ENCODE assay signal across 20 cellular contexts in the genomic region with DNA sequence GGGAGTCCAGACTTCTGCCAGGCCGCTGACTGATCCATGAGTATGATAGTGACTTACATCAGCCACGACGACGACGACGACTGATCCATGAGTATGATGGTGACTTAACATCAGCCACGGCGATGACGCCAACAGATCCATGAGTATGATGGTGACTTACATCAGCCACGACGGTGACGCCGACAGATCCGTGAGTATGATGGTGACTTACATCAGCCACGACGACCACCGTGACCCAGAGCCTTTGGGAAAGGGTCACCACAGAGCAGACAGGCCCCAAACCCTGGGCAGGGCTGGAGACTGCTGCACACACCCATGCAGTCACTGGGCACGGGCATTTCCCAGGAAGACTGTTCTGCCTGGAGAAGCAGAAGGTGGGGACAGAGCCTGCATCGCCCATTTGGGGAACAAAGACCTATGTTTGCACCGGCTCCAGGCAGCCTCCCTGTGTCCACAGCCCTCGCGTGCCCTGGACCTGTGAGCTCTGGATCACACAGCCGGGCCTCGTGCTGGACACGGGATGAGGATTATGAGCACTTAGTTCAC.
"Had no signal": no experiment of that assay in that cellular context is flagged by ENCODE, and none has a peak within 500 bp of the region (broad histone marks: within the 10 kb centered on the region; RNA-seq: fewer than 3 reads in every experiment).

No MANE protein-coding gene starts in this region.

- H3K36me3 Mint-ChIP-seq: activated naive CD8-positive, alpha-beta T cell; brain; immature natural killer cell; naive thymus-derived CD4-positive, alpha-beta T cell had no signal

- H3K9me3 Mint-ChIP-seq: activated CD8-positive, alpha-beta T cell treated with anti-CD3 and anti-CD28 coated beads for 36 hours; dendritic cell treated with granulocyte-macrophage colony-stimulating factor and Interleukin-4, amounts not matched to agents 40 ng/mL and 50 ng/mL, for 4 days; effector memory CD8-positive, alpha-beta T cell; immature natural killer cell had no signal

- H3K4me1 Mint-ChIP-seq: immature natural killer cell; naive thymus-derived CD4-positive, alpha-beta T cell had no signal

- H3K27me3 ChIP-seq: tibial nerve had no signal

- DNase-seq: activated CD4-positive, alpha-beta T cell treated with anti-CD3 and anti-CD28 coated beads for 4 hours; activated CD8-positive, alpha-beta memory T cell treated with anti-CD3 and anti-CD28 coated beads, Interleukin-2, amount 50 U/mL, for 48 hours; activated CD8-positive, alpha-beta T cell treated with anti-CD3 and anti-CD28 coated beads for 36 hours; activated gamma-delta T cell treated with Interleukin-2 at 50 U/mL for 16 hours; effector memory CD8-positive, alpha-beta T cell; immature natural killer cell; mammary epithelial cell; mucosa of descending colon; naive thymus-derived CD4-positive, alpha-beta T cell; right cardiac atrium; Right ventricle myocardium superior; SK-N-SH; T-helper 1 cell; T1000 had no signal

- H3K36me3 ChIP-seq: tibial nerve had no signal

- H3K9me3 ChIP-seq: mucosa of descending colon, SK-N-SH had no signal

- H3K9ac ChIP-seq: SK-N-SH had no signal

- H3K4me3 Mint-ChIP-seq: activated CD8-positive, alpha-beta T cell treated with anti-CD3 and anti-CD28 coated beads for 36 hours; activated naive CD8-positive, alpha-beta T cell; dendritic cell treated with granulocyte-macrophage colony-stimulating factor and Interleukin-4, amounts not matched to agents 40 ng/mL and 50 ng/mL, for 4 days; effector memory CD8-positive, alpha-beta T cell; immature natural killer cell; naive thymus-derived CD4-positive, alpha-beta T cell had no signal

- H3K27ac ChIP-seq: epithelial cell of prostate, tibial nerve had no signal

- H3K4me3 ChIP-seq: mucosa of descending colon, tibial nerve had no signal

- H3K27ac Mint-ChIP-seq: activated CD8-positive, alpha-beta T cell treated with anti-CD3 and anti-CD28 coated beads for 36 hours; activated naive CD8-positive, alpha-beta T cell; brain; dendritic cell treated with granulocyte-macrophage colony-stimulating factor and Interleukin-4, amounts not matched to agents 40 ng/mL and 50 ng/mL, for 4 days; effector memory CD8-positive, alpha-beta T cell; immature natural killer cell; naive thymus-derived CD4-positive, alpha-beta T cell; progenitor cell of endocrine pancreas had no signal

- H3K4me2 ChIP-seq: SK-N-SH had no signal

- H3K4me1 ChIP-seq: tibial nerve had no signal

- H3K27me3 Mint-ChIP-seq: activated CD8-positive, alpha-beta T cell treated with anti-CD3 and anti-CD28 coated beads for 36 hours; activated naive CD8-positive, alpha-beta T cell; dendritic cell treated with granulocyte-macrophage colony-stimulating factor and Interleukin-4, amounts not matched to agents 40 ng/mL and 50 ng/mL, for 4 days had no signal
